Comparison of ENCODE assay signal across 14 cellular contexts in genomic region chr12:117024961-117025480, GRCh38.
DNase-seq lines count a peak whose midpoint lies in the region; ATAC-seq and TF ChIP-seq lines count a peak whose summit lies in the region.
"Had no signal": no experiment of that assay in that cellular context is flagged by ENCODE, and none has a peak within 500 bp of the region (broad histone marks: within the 10 kb centered on the region; RNA-seq: fewer than 3 reads in every experiment).

No MANE protein-coding gene starts in this region.

- H3K9ac ChIP-seq in PC-3 (ENCODE audit: low read length) (no peak overlapping the region), endodermal cell (ENCODE audit: extremely low read depth, low read length, poor library complexity, severe bottlenecking) (no peak overlapping the region)

- no peak overlapping the region for H3K4me2 ChIP-seq in PC-3 (ENCODE audit: low read length)

- CTCF ChIA-PET in PC-3 (lab: Charles Lee), result no interaction called here
- CTCF ChIA-PET in CD4-positive, alpha-beta T cell (lab: Charles Lee), result interaction anchor here (1.0 to 1.3 kb wide), 2 partner anchors 95 kb away, joined by 3 to 8 read pairs; no protein-coding TSS in a partner anchor

- H4K20me1 ChIP-seq in PC-3 (ENCODE audit: low read length), result no peaks in the 10 kb centered on the region

- DNase-seq in activated effector memory CD4-positive, alpha-beta T cell treated with anti-CD3 and anti-CD28 coated beads, Interleukin-2, amount 50 U/mL, for 16 hours, result peak; percentile 60
- DNase-seq in activated effector memory CD4-positive, alpha-beta T cell treated with Interleukin-2 at 50 U/mL for 16 hours, result no peak
- DNase-seq in PC-3 (no peak), endodermal cell (no peak)
- no peak for DNase-seq in stimulated activated effector memory CD8-positive, alpha-beta T cell treated with anti-CD3 and anti-CD28 coated beads, Interleukin-12 subunit alpha, Interleukin-12 subunit beta, amount 100 ng/mL, for 72 hours (ENCODE audit: low spot score in 2 of 2)
- no peak for DNase-seq in activated CD4-positive, alpha-beta T cell treated with anti-CD3 and anti-CD28 coated beads, Interleukin-2, amount 50 U/mL, for 1 hour
- no peak for DNase-seq in CD4-positive, alpha-beta T cell

- peak overlapping the region; percentile 53 for H3K27ac Mint-ChIP-seq in endodermal cell
- no peak overlapping the region for H3K27ac Mint-ChIP-seq in stimulated activated effector memory CD8-positive, alpha-beta T cell treated with anti-CD3 and anti-CD28 coated beads, Interleukin-12 subunit alpha, Interleukin-12 subunit beta, amount 100 ng/mL, for 72 hours
- no peak overlapping the region for H3K27ac Mint-ChIP-seq in CD4-positive, alpha-beta T cell
- H3K27ac Mint-ChIP-seq: mesothelial cell of epicardium had no signal

- TF ChIP-seq CTCF in PC-3 (conservative IDR thresholded peaks at IDR 0.05; ENCODE audit: low read depth, low read length) (no peak), endodermal cell (conservative IDR thresholded peaks at IDR 0.05) (no peak)
- TF ChIP-seq CTCF in CD4-positive, alpha-beta T cell (IDR thresholded peaks at IDR 0.05), result no peak

- ATAC-seq in PC-3, result peak; percentile 13; the same call in 1 of the 2 replicates
- ATAC-seq in stimulated activated effector memory CD8-positive, alpha-beta T cell treated with anti-CD3 and anti-CD28 coated beads, Interleukin-12 subunit alpha, Interleukin-12 subunit beta, amount 100 ng/mL, for 72 hours, result peak; percentile 27
- ATAC-seq in GM21390 (IDR thresholded peaks at IDR 0.05; ENCODE audit: unreplicated experiment), result no peak
- ATAC-seq in CD4-positive, alpha-beta T cell (ENCODE audit: poor library complexity), result no peak

- no peaks in the 10 kb centered on the region for H3K79me2 ChIP-seq in PC-3 (ENCODE audit: low read length)

- intact Hi-C loops in PC-3 (cut with micrococcal nuclease), result loop anchor here (1.0 to 5.0 kb wide), 2 partner anchors 94 to 117 kb away; no protein-coding TSS in a partner anchor
- intact Hi-C loops in CD4-positive, alpha-beta T cell (cut with DNase I, micrococcal nuclease), result loop anchor here in 1 of 2 experiments (1.0 kb wide), 2 partner anchors 94 to 322 kb away; no protein-coding TSS in a partner anchor

- BruUV-seq in PC-3 (replicated peaks; lab: Mats Ljungman, UMichigan), result no TSS peak

- H3K36me3 ChIP-seq in PC-3 (ENCODE audit: low read depth, low read length) (peaks cover 17% of the 10 kb centered on the region; the same call in 1 of the 2 replicates), endodermal cell (ENCODE audit: control insufficient read depth, insufficient read depth, low read length) (peaks cover 26% of the 10 kb centered on the region)
- H3K36me3 ChIP-seq: uterus had no signal

- H2AFZ ChIP-seq in PC-3 (ENCODE audit: low read length), result no peak overlapping the region

- no peaks in the 10 kb centered on the region for H3K4me1 ChIP-seq in PC-3 (ENCODE audit: insufficient read depth, low read length)
- peaks cover 2% of the 10 kb centered on the region for H3K4me1 ChIP-seq in endodermal cell (ENCODE audit: control insufficient read depth, insufficient read depth, low read length)
- H3K4me1 ChIP-seq: foreskin keratinocyte, uterus had no signal

- no peaks in the 10 kb centered on the region for H3F3A ChIP-seq in PC-3 (ENCODE audit: low read length, unreplicated experiment)

- POLR2A ChIA-PET in PC-3 (lab: Charles Lee; ENCODE audit: unreplicated experiment), result no interaction called here
- POLR2A ChIA-PET in CD4-positive, alpha-beta T cell (lab: Charles Lee), result no interaction called here

- H3K36me3 Mint-ChIP-seq in endodermal cell (ENCODE audit: low read depth), result peaks cover 38% of the 10 kb centered on the region
- H3K36me3 Mint-ChIP-seq in stimulated activated effector memory CD8-positive, alpha-beta T cell treated with anti-CD3 and anti-CD28 coated beads, Interleukin-12 subunit alpha, Interleukin-12 subunit beta, amount 100 ng/mL, for 72 hours, result peaks cover 22% of the 10 kb centered on the region
- H3K36me3 Mint-ChIP-seq in CD4-positive, alpha-beta T cell (ENCODE audit: low read depth), result peaks cover 77% of the 10 kb centered on the region

- no peaks in the 10 kb centered on the region for H3K9me3 ChIP-seq in PC-3 (ENCODE audit: low read length)
- H3K9me3 ChIP-seq in endodermal cell (ENCODE audit: control insufficient read depth, low read length), result no peaks in the 10 kb centered on the region
- no peaks in the 10 kb centered on the region for H3K9me3 ChIP-seq in CD4-positive, alpha-beta T cell (ENCODE audit: control insufficient read depth, low read length)
- H3K9me3 ChIP-seq: BE2C, heart right ventricle, uterus had no signal

- peaks cover 15% of the 10 kb centered on the region for H3K4me1 Mint-ChIP-seq in endodermal cell
- H3K4me1 Mint-ChIP-seq in stimulated activated effector memory CD8-positive, alpha-beta T cell treated with anti-CD3 and anti-CD28 coated beads, Interleukin-12 subunit alpha, Interleukin-12 subunit beta, amount 100 ng/mL, for 72 hours, result peaks cover 11% of the 10 kb centered on the region
- H3K4me1 Mint-ChIP-seq in CD4-positive, alpha-beta T cell (ENCODE audit: low read depth), result peaks cover 4% of the 10 kb centered on the region

- no peak overlapping the region for H3K4me3 Mint-ChIP-seq in endodermal cell
- no peak overlapping the region for H3K4me3 Mint-ChIP-seq in stimulated activated effector memory CD8-positive, alpha-beta T cell treated with anti-CD3 and anti-CD28 coated beads, Interleukin-12 subunit alpha, Interleukin-12 subunit beta, amount 100 ng/mL, for 72 hours
- no peak overlapping the region for H3K4me3 Mint-ChIP-seq in CD4-positive, alpha-beta T cell
- H3K4me3 Mint-ChIP-seq: mesothelial cell of epicardium; naive thymus-derived CD8-positive, alpha-beta T cell had no signal

- WGBS in endodermal cell (ENCODE audit: insufficient coverage in 1 of 2, insufficient read length in 1 of 2), 2 experiments, result 88 to 93% methylated on average over 8 to 10 of the region's 10 CpGs

- H3K9me2 ChIP-seq in PC-3 (replicated peaks; ENCODE audit: low read length), result no peaks in the 10 kb centered on the region

- H3K9me3 Mint-ChIP-seq in endodermal cell, result no peaks in the 10 kb centered on the region
- H3K9me3 Mint-ChIP-seq in stimulated activated effector memory CD8-positive, alpha-beta T cell treated with anti-CD3 and anti-CD28 coated beads, Interleukin-12 subunit alpha, Interleukin-12 subunit beta, amount 100 ng/mL, for 72 hours, result no peaks in the 10 kb centered on the region
- H3K9me3 Mint-ChIP-seq in CD4-positive, alpha-beta T cell, result no peaks in the 10 kb centered on the region
- H3K9me3 Mint-ChIP-seq: mesothelial cell of epicardium; naive thymus-derived CD8-positive, alpha-beta T cell had no signal

- H3K27ac ChIP-seq in PC-3 (ENCODE audit: low read length) (no peak overlapping the region), endodermal cell (ENCODE audit: low read depth, low read length) (no peak overlapping the region)
- H3K27ac ChIP-seq in CD4-positive, alpha-beta T cell (ENCODE audit: low read depth, low read length), result no peak overlapping the region
- H3K27ac ChIP-seq: foreskin keratinocyte, uterus had no signal

- H3K4me3 ChIP-seq in PC-3 (ENCODE audit: low read length) (no peak overlapping the region), endodermal cell (ENCODE audit: low read length) (no peak overlapping the region)
- H3K4me3 ChIP-seq: heart right ventricle, uterus had no signal

- H3K27me3 ChIP-seq in PC-3 (ENCODE audit: low read length) (no peaks in the 10 kb centered on the region), endodermal cell (ENCODE audit: control insufficient read depth, insufficient read depth, low read length, poor library complexity, severe bottlenecking) (no peaks in the 10 kb centered on the region)
- H3K27me3 ChIP-seq in CD4-positive, alpha-beta T cell (ENCODE audit: control insufficient read depth, insufficient read depth, low read length), result no peaks in the 10 kb centered on the region
- H3K27me3 ChIP-seq: BE2C, foreskin keratinocyte, heart right ventricle, uterus had no signal

- H3K27me3 Mint-ChIP-seq in endodermal cell (ENCODE audit: insufficient read depth), result no peaks in the 10 kb centered on the region
- H3K27me3 Mint-ChIP-seq in CD4-positive, alpha-beta T cell, result no peaks in the 10 kb centered on the region
- H3K27me3 Mint-ChIP-seq: naive thymus-derived CD8-positive, alpha-beta T cell had no signal

Comparison
In these comparisons a context has a peak if more than half of its experiments do, and no peak if none do; other contexts are left out.
1. ATAC-seq: peak in PC-3 (single experiment) and stimulated activated effector memory CD8-positive, alpha-beta T cell treated with anti-CD3 and anti-CD28 coated beads, Interleukin-12 subunit alpha, Interleukin-12 subunit beta, amount 100 ng/mL, for 72 hours (single experiment); none in GM21390 (single experiment) and CD4-positive, alpha-beta T cell (single experiment).